8 cellular contexts compared by ENCODE assay signal in the genomic region with DNA sequence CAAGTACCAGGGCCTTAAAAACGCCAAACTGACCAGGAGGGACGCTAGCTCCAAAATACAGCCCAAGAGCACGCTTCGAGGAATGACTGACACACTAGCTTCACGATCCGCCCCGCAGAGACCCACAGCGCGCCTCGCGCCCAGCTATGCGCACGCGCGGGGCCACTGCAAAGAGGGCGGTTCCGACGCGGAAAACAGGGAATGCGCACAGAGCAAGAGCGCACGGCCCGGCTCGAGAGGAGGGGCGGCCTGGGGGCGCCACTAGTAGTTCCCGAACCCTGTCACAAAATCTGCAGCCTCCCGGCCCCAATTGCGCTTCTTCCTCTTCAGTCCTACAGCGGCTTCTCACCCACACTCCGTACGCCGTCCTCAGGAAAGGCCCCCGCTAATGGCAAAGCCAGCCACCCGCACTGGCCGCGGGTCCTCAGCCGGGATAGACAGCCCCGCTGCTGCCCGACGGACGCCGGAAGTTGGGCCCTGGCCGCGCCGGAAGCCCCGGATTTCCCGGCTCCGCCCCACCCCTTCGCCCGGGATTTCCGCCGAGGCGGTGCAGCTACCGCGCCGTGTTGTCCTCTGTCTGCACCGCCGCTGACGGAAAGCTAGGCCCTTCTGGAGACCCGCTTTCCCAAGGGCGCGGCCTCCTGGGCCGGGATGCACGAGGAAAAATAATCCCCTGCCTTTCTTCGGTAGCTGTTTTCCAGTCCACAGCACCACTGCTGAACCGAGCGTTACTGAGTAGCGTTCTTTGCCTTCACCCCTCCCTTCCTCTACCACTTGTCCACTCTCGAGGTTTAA. TPM values are rescaled to one million over a fixed set of nuclear protein-coding genes. Genes with fewer than 3 reads are reported as not detected.
A peak's percentile ranks its signal among the peaks of the same experiment; 100 is the strongest.
DNase-seq lines count a peak whose midpoint lies in the region; ATAC-seq and TF ChIP-seq lines count a peak whose summit lies in the region.

A gene with protein sequence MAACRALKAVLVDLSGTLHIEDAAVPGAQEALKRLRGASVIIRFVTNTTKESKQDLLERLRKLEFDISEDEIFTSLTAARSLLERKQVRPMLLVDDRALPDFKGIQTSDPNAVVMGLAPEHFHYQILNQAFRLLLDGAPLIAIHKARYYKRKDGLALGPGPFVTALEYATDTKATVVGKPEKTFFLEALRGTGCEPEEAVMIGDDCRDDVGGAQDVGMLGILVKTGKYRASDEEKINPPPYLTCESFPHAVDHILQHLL (minus strand): TSS at position 472 of the 795 bp plus-strand sequence. CDS start 14,061 bp downstream, outside the sequence.

- ATAC-seq in HG02763 (IDR thresholded peaks at IDR 0.05; ENCODE audit: unreplicated experiment): peak; percentile 93

- H3K36me3 ChIP-seq in right atrium auricular region (no peaks in the 10 kb centered on the region), uterus (no peaks in the 10 kb centered on the region)

- peak; percentile 90 for DNase-seq in GM13976 (ENCODE audit: low spot score)
- DNase-seq in NCI-H1417 treated with DMSO at 0.1 percent for 48 hours (lab: John Stamatoyannopoulos, UW): peak; percentile 64
- DNase-seq in T-helper 2 cell: peak; percentile 44 to 82 (median 68)
- peak; percentile 80 for DNase-seq in right atrium auricular region (ENCODE audit: low spot score)
- peak; percentile 86 for DNase-seq in putamen (ENCODE audit: low spot score)
- peak; percentile 66 to 84 for DNase-seq in uterus

- no peak for TF ChIP-seq CTCF in GM13976 (IDR thresholded peaks at IDR 0.05; ENCODE audit: borderline replicate concordance, control extremely low read depth, extremely low read depth, insufficient read depth, missing control alignments)
- TF ChIP-seq CTCF in right atrium auricular region (IDR thresholded peaks at IDR 0.05): peak in 1 of 2 donors; percentile 39
- TF ChIP-seq CTCF in uterus (IDR thresholded peaks at IDR 0.05): no peak

- H3K27me3 ChIP-seq in right atrium auricular region: no peaks in the 10 kb centered on the region
- H3K27me3 ChIP-seq in uterus: no peaks in the 10 kb centered on the region

- H3K9me3 ChIP-seq in right atrium auricular region (no peaks in the 10 kb centered on the region), uterus (no peaks in the 10 kb centered on the region)

- in situ Hi-C loops in GM13976 (cut with MboI; ENCODE audit: low sequenced_read_pairs, unreplicated experiment): no loop called here

- TF ChIP-seq POLR2A in uterus (IDR thresholded peaks at IDR 0.05): peak; percentile 30 to 66

- H3K4me3 ChIP-seq in right atrium auricular region: peak within 1 kb of the TSS; percentile 77 to 80
- peak within 1 kb of the TSS; percentile 68 to 76 for H3K4me3 ChIP-seq in uterus

- intact Hi-C loops in uterus (cut with DNase I; ENCODE audit: low total_unique reads): no loop called here

- H3K27ac ChIP-seq in angular gyrus (ENCODE audit: low read depth, low read length) (peak within 1 kb of the TSS; percentile 96), right atrium auricular region (peak within 1 kb of the TSS; percentile 92 to 96), uterus (peak within 1 kb of the TSS; percentile 88 to 91)

- H3K4me1 ChIP-seq in right atrium auricular region: peaks cover 0 to 22% of the 10 kb centered on the region in 2 donors
- peaks cover 0 to 4% of the 10 kb centered on the region in 2 donors for H3K4me1 ChIP-seq in uterus

RNA-seq across cellular contexts. Expression of the gene that starts here (rescaled TPM):
- total RNA-seq in right atrium auricular region (10 to 100 TPM; 15.7 to 36.0 TPM), uterus (10 to 100 TPM in 3 of 4 donors, 1 to 10 TPM in 1; 8.8 to 57.7 (median 21.9) TPM)

Comparison
In these comparisons a context has a peak if more than half of its experiments do, and no peak if none do; other contexts are left out.
1. Peak in every context shown above with its lines: DNase-seq, ATAC-seq, H3K4me3 ChIP-seq and H3K27ac ChIP-seq.